In genomic region chr1:54800041-54800898, GRCh38 we compare ENCODE assay signal across 9 cellular contexts. TPM values are rescaled to one million over a fixed set of nuclear protein-coding genes. Genes with fewer than 3 reads are reported as not detected.
A peak's percentile ranks its signal among the peaks of the same experiment; 100 is the strongest.
DNase-seq lines count a peak whose midpoint lies in the region; ATAC-seq and TF ChIP-seq lines count a peak whose summit lies in the region.
"Had no signal": no experiment of that assay in that cellular context is flagged by ENCODE, and none has a peak within 500 bp of the region (broad histone marks: within the 10 kb centered on the region; RNA-seq: fewer than 3 reads in every experiment).

No MANE protein-coding gene starts in this region.

- H3K4me3 Mint-ChIP-seq in endodermal cell (peak overlapping the region; percentile 28), nephron (peak overlapping the region in 2 of 3 experiments; percentile 1 to 36)

- H3K9ac ChIP-seq in HUES64 (ENCODE audit: low read depth, low read length) (no peak overlapping the region), endodermal cell (ENCODE audit: extremely low read depth, low read length, poor library complexity, severe bottlenecking) (no peak overlapping the region)

- H3K4me1 ChIP-seq in ACC112 (ENCODE audit: control insufficient read depth, insufficient read depth, low read length, unreplicated experiment) (peaks cover 30% of the 10 kb centered on the region), HUES64 (ENCODE audit: insufficient read depth, low read length) (peaks cover 5% of the 10 kb centered on the region; the same call in 1 of the 2 replicates), endodermal cell (ENCODE audit: control insufficient read depth, insufficient read depth, low read length) (no peaks in the 10 kb centered on the region)

- H3K9me3 ChIP-seq in HUES64 (ENCODE audit: insufficient read depth, low read depth, low read length) = no peaks in the 10 kb centered on the region
- H3K9me3 ChIP-seq in endodermal cell (ENCODE audit: control insufficient read depth, low read length) = no peaks in the 10 kb centered on the region

- no peaks in the 10 kb centered on the region for H3K9me3 Mint-ChIP-seq in endodermal cell
- H3K9me3 Mint-ChIP-seq in nephron = no peaks in the 10 kb centered on the region

- H3K79me2 ChIP-seq in ACC112 (ENCODE audit: control insufficient read depth, insufficient read depth, low read length, unreplicated experiment) = no peaks in the 10 kb centered on the region

- TF ChIP-seq CTCF in endodermal cell (conservative IDR thresholded peaks at IDR 0.05) (no peak), nephron (IDR thresholded peaks at IDR 0.05; ENCODE audit: unreplicated experiment in 3 of 3) (no peak)

- peak; percentile 57 for DNase-seq in endodermal cell
- no peak for DNase-seq in NCI-H69 (lab: John Stamatoyannopoulos, UW)
- no peak for DNase-seq in NCI-H146 (lab: John Stamatoyannopoulos, UW)
- DNase-seq: DND-41 had no signal

- H3K27me3 ChIP-seq in ACC112 (ENCODE audit: insufficient read depth, low read length) (peaks cover 22% of the 10 kb centered on the region), HUES64 (ENCODE audit: insufficient read depth, low read length) (peaks cover 24% of the 10 kb centered on the region), endodermal cell (ENCODE audit: control insufficient read depth, insufficient read depth, low read length, poor library complexity, severe bottlenecking) (peaks cover 21% of the 10 kb centered on the region)

- no peak overlapping the region for H2AFZ ChIP-seq in ACC112 (ENCODE audit: low read length, unreplicated experiment)

- H3K27ac Mint-ChIP-seq in endodermal cell (no peak overlapping the region), nephron (no peak overlapping the region)

- ATAC-seq in GM21367 (IDR thresholded peaks at IDR 0.05; ENCODE audit: unreplicated experiment) (no peak), GM21723 (IDR thresholded peaks at IDR 0.05; ENCODE audit: unreplicated experiment) (no peak)

- H3K4me3 ChIP-seq in ACC112 (ENCODE audit: low read depth, low read length) = peak overlapping the region; percentile 60; the same call in 1 of the 2 replicates
- H3K4me3 ChIP-seq in HUES64 (ENCODE audit: low read length) = peak overlapping the region; percentile 44; the same call in 1 of the 2 replicates
- no peak overlapping the region for H3K4me3 ChIP-seq in endodermal cell (ENCODE audit: low read length)

- WGBS in HUES64 = 90% methylated on average over 39 of the region's 39 CpGs
- WGBS in endodermal cell (ENCODE audit: insufficient coverage in 1 of 2, insufficient read length in 1 of 2), 2 experiments = 95 to 96% methylated on average over 36 to 39 of the region's 39 CpGs

- H3K36me3 ChIP-seq in ACC112 (ENCODE audit: insufficient read depth, low read length) (no peaks in the 10 kb centered on the region), HUES64 (ENCODE audit: insufficient read depth, low read length) (no peaks in the 10 kb centered on the region), endodermal cell (ENCODE audit: control insufficient read depth, insufficient read depth, low read length) (no peaks in the 10 kb centered on the region)

- H3K4me1 Mint-ChIP-seq in endodermal cell = no peaks in the 10 kb centered on the region
- H3K4me1 Mint-ChIP-seq in nephron = peaks cover 10% of the 10 kb centered on the region

- no peaks in the 10 kb centered on the region for H3K36me3 Mint-ChIP-seq in endodermal cell (ENCODE audit: low read depth)
- no peaks in the 10 kb centered on the region for H3K36me3 Mint-ChIP-seq in nephron (ENCODE audit: low read depth)

- no peak overlapping the region for H3K27ac ChIP-seq in ACC112 (ENCODE audit: low read depth, low read length)
- no peak overlapping the region for H3K27ac ChIP-seq in HUES64 (ENCODE audit: low read depth, low read length)
- no peak overlapping the region for H3K27ac ChIP-seq in endodermal cell (ENCODE audit: low read depth, low read length)

- peaks cover 49% of the 10 kb centered on the region for H3K27me3 Mint-ChIP-seq in endodermal cell (ENCODE audit: insufficient read depth)
- peaks cover 50% of the 10 kb centered on the region for H3K27me3 Mint-ChIP-seq in nephron (ENCODE audit: low read depth)

RNA-seq across cellular contexts. Expression of gene TTC22, which starts 0.9 kb away (rescaled TPM):
- polyA plus RNA-seq in HUES64 (2013, experiment 1 of 2) = 0.15 TPM
- 0.32 TPM for polyA plus RNA-seq in HUES64 (2013, experiment 2 of 2)
- total RNA-seq in endodermal cell = under 1 TPM; 0.44 to 0.53 TPM
- polyA plus RNA-seq in endodermal cell (2013, experiment 1 of 2) = 0.11 TPM
- polyA plus RNA-seq in endodermal cell (2013, experiment 2 of 2) = not detected

RNA-seq across cellular contexts. Expression of gene PARS2, which starts 35.9 kb away (rescaled TPM):
- polyA plus RNA-seq in HUES64 (2013, experiment 1 of 2) = 7.3 TPM
- 7.7 TPM for polyA plus RNA-seq in HUES64 (2013, experiment 2 of 2)
- total RNA-seq in endodermal cell = 1 to 10 TPM; 8.9 to 9.1 TPM
- polyA plus RNA-seq in endodermal cell (2013, experiment 1 of 2) = 8.7 TPM
- 7.0 TPM for polyA plus RNA-seq in endodermal cell (2013, experiment 2 of 2)
